16 cellular contexts compared by ENCODE assay signal in genomic region chr2:26568076-26568890, GRCh38.
DNase-seq lines count a peak whose midpoint lies in the region; ATAC-seq and TF ChIP-seq lines count a peak whose summit lies in the region.
"Had no signal": no experiment of that assay in that cellular context is flagged by ENCODE, and none has a peak within 500 bp of the region (broad histone marks: within the 10 kb centered on the region; RNA-seq: fewer than 3 reads in every experiment).

No MANE protein-coding gene starts in this region.

- no peak overlapping the region for H3K27ac Mint-ChIP-seq in natural killer cell treated with Interleukin-12 subunit alpha and Interleukin-12 subunit beta and Interleukin-15 and Interleukin-18, amount 100 ng/mL, for 72 hours
- no peak overlapping the region for H3K27ac Mint-ChIP-seq in natural killer cell
- H3K27ac Mint-ChIP-seq in WTC11: peak overlapping the region; percentile 34; the same call in 1 of the 2 replicates
- H3K27ac Mint-ChIP-seq in osteocyte (ENCODE audit: unreplicated experiment): no peak overlapping the region
- H3K27ac Mint-ChIP-seq: CD8-positive, alpha-beta memory T cell had no signal

- POLR2A ChIA-PET in WTC11 (lab: Charles Lee): no interaction called here

- H3K4me1 Mint-ChIP-seq in natural killer cell treated with Interleukin-12 subunit alpha and Interleukin-12 subunit beta and Interleukin-15 and Interleukin-18, amount 100 ng/mL, for 72 hours (ENCODE audit: low read depth in 2 of 2): no peaks in the 10 kb centered on the region
- H3K4me1 Mint-ChIP-seq in natural killer cell (no peaks in the 10 kb centered on the region), WTC11 (peaks cover 30% of the 10 kb centered on the region), osteocyte (ENCODE audit: unreplicated experiment) (no peaks in the 10 kb centered on the region)

- no peak for TF ChIP-seq CTCF in natural killer cell (IDR thresholded peaks at IDR 0.05)
- TF ChIP-seq CTCF in WTC11 (IDR thresholded peaks at IDR 0.05): no peak
- TF ChIP-seq CTCF in osteocyte (IDR thresholded peaks at IDR 0.05): no peak

- intact Hi-C loops in natural killer cell (cut with micrococcal nuclease): no loop called here

- no peaks in the 10 kb centered on the region for H3K36me3 Mint-ChIP-seq in natural killer cell treated with Interleukin-12 subunit alpha and Interleukin-12 subunit beta and Interleukin-15 and Interleukin-18, amount 100 ng/mL, for 72 hours
- no peaks in the 10 kb centered on the region for H3K36me3 Mint-ChIP-seq in natural killer cell
- no peaks in the 10 kb centered on the region for H3K36me3 Mint-ChIP-seq in WTC11
- no peaks in the 10 kb centered on the region for H3K36me3 Mint-ChIP-seq in osteocyte (ENCODE audit: unreplicated experiment)
- H3K36me3 Mint-ChIP-seq: CD8-positive, alpha-beta memory T cell had no signal

- CTCF ChIA-PET in WTC11 (lab: Charles Lee): interaction anchor here (0.9 to 1.1 kb wide), 3 partner anchors 9 to 47 kb away, joined by 3 read pairs; no protein-coding TSS in a partner anchor

- ATAC-seq in natural killer cell treated with Interleukin-12 subunit alpha and Interleukin-12 subunit beta and Interleukin-15 and Interleukin-18, amount 100 ng/mL, for 72 hours: no peak
- ATAC-seq in natural killer cell: no peak
- ATAC-seq in WTC11: no peak

- H3K27me3 Mint-ChIP-seq in natural killer cell treated with Interleukin-12 subunit alpha and Interleukin-12 subunit beta and Interleukin-15 and Interleukin-18, amount 100 ng/mL, for 72 hours: peaks cover 27 to 44% of the 10 kb centered on the region in 2 donors
- H3K27me3 Mint-ChIP-seq in natural killer cell (ENCODE audit: low read depth in 2 of 2) (peaks cover 34 to 61% of the 10 kb centered on the region in 2 donors), WTC11 (ENCODE audit: low read depth) (peaks cover 14% of the 10 kb centered on the region), osteocyte (ENCODE audit: unreplicated experiment) (peaks cover 81% of the 10 kb centered on the region)

- DNase-seq in natural killer cell treated with Interleukin-12 subunit alpha and Interleukin-12 subunit beta and Interleukin-15 and Interleukin-18, amount 100 ng/mL, for 72 hours (ENCODE audit: low spot score): peak; percentile 41
- no peak for DNase-seq in natural killer cell
- no peak for DNase-seq in WTC11 (ENCODE audit: low spot score)
- peak; percentile 59 for DNase-seq in osteocyte (ENCODE audit: extremely low spot score, unreplicated experiment)
- no peak for DNase-seq in kidney glomerular epithelial cell (lab: John Stamatoyannopoulos, UW)
- DNase-seq in hepatic stellate cell (ENCODE audit: low spot score): no peak
- DNase-seq in NCI-H1105 (lab: John Stamatoyannopoulos, UW): no peak
- DNase-seq: CD8-positive, alpha-beta memory T cell; GF-D8; IMR-90; Kasumi-1; NCI-H1417; NCI-H1930; NCI-H2171 treated with DMSO at 0.1 percent for 48 hours; NCI-H82; SIG-M5 had no signal

- H3K9me3 Mint-ChIP-seq in natural killer cell treated with Interleukin-12 subunit alpha and Interleukin-12 subunit beta and Interleukin-15 and Interleukin-18, amount 100 ng/mL, for 72 hours: no peaks in the 10 kb centered on the region
- H3K9me3 Mint-ChIP-seq in natural killer cell (no peaks in the 10 kb centered on the region), WTC11 (no peaks in the 10 kb centered on the region), osteocyte (ENCODE audit: unreplicated experiment) (no peaks in the 10 kb centered on the region)
- H3K9me3 Mint-ChIP-seq: CD8-positive, alpha-beta memory T cell had no signal

- H3K4me3 Mint-ChIP-seq in natural killer cell treated with Interleukin-12 subunit alpha and Interleukin-12 subunit beta and Interleukin-15 and Interleukin-18, amount 100 ng/mL, for 72 hours: no peak overlapping the region
- H3K4me3 Mint-ChIP-seq in natural killer cell (no peak overlapping the region), WTC11 (no peak overlapping the region), osteocyte (ENCODE audit: unreplicated experiment) (no peak overlapping the region)
- H3K4me3 Mint-ChIP-seq: CD8-positive, alpha-beta memory T cell had no signal

TF ChIP-seq in WTC11, 78 proteins besides CTCF, POLR2A, EP300 and RAD21:
- TF ChIP-seq SP1 (CRISPR knock-in tag; conservative IDR thresholded peaks at IDR 0.05): no peak
- no peak for TF ChIP-seq NFE2L1 (CRISPR knock-in tag; IDR thresholded peaks at IDR 0.05)
- no peak for TF ChIP-seq FOXP4 (CRISPR knock-in tag; IDR thresholded peaks at IDR 0.05)
- no peak for TF ChIP-seq CDX4 (CRISPR knock-in tag; IDR thresholded peaks at IDR 0.05; ENCODE audit: borderline replicate concordance)
- TF ChIP-seq NR3C1 (CRISPR knock-in tag; conservative IDR thresholded peaks at IDR 0.05; ENCODE audit: low read depth): no peak
- TF ChIP-seq MXD4 (CRISPR knock-in tag; IDR thresholded peaks at IDR 0.05; ENCODE audit: borderline replicate concordance): no peak
- TF ChIP-seq CREB1 (CRISPR knock-in tag; IDR thresholded peaks at IDR 0.05): no peak
- no peak for TF ChIP-seq ZNF416 (CRISPR knock-in tag; IDR thresholded peaks at IDR 0.05)

Comparison
In these comparisons a context has a peak if more than half of its experiments do, and no peak if none do; other contexts are left out.
1. DNase-seq: peak in natural killer cell treated with Interleukin-12 subunit alpha and Interleukin-12 subunit beta and Interleukin-15 and Interleukin-18, amount 100 ng/mL, for 72 hours (single experiment) and osteocyte (single experiment); none in natural killer cell (single experiment), WTC11 (single experiment), kidney glomerular epithelial cell (single experiment), hepatic stellate cell (single experiment) and NCI-H1105 (single experiment).